ENCODE assay signal across 28 cellular contexts in the genomic region with DNA sequence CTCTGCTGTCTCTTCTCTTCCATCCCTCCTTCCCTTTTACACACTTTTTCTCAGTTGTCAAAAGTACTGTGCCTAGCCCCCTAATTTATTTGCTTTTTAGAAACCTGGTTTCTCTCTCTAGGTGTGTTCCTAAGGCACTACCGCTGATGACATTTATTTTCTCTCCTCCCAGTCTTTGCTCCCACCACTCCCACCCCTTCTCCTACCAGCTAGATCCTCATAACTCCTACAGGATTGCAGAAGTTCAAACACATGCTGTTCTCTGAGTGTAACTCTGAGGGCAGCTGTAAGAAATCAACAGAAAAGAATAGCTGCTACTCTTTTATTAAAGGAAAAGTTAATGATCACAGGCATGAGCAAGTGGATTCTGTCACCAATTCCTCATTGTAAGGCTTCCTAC. TPM values are rescaled to one million over a fixed set of nuclear protein-coding genes. Genes with fewer than 3 reads are reported as not detected.
"Had no signal": no experiment of that assay in that cellular context is flagged by ENCODE, and none has a peak within 500 bp of the region (broad histone marks: within the 10 kb centered on the region; RNA-seq: fewer than 3 reads in every experiment).

No MANE protein-coding gene starts in this region.

- H3K27me3 Mint-ChIP-seq: activated B cell treated with CpG ODN at 0.5 μM for 24 hours; activated CD4-positive, alpha-beta memory T cell treated with anti-CD3 and anti-CD28 coated beads for 36 hours had no signal

- H3K36me3 ChIP-seq: brain microvascular endothelial cell, SJCRH30 had no signal

- DNase-seq: activated B cell treated with CpG ODN at 0.5 μM for 24 hours; activated CD4-positive, alpha-beta memory T cell treated with anti-CD3 and anti-CD28 coated beads for 36 hours; activated CD4-positive, alpha-beta T cell treated with anti-CD3 and anti-CD28 coated beads for 4 hours; activated CD4-positive, alpha-beta T cell treated with anti-CD3 and anti-CD28 coated beads, Interleukin-2, amount 50 U/mL, for 1 hour; activated CD4-positive, CD25-positive, alpha-beta regulatory T cell treated with anti-CD3 and anti-CD28 coated beads, Interleukin-2, amount 50 U/mL, for 72 hours; activated CD8-positive, alpha-beta memory T cell treated with anti-CD3 and anti-CD28 coated beads, Interleukin-2, amount 50 U/mL, for 4 hours; activated effector memory CD4-positive, alpha-beta T cell treated with Interleukin-2 at 50 U/mL for 16 hours; activated naive CD4-positive, alpha-beta T cell; activated naive CD4-positive, alpha-beta T cell treated with anti-CD3 and anti-CD28 coated beads, Interleukin-2, amount 50 U/mL, for 16 hours; activated naive CD8-positive, alpha-beta T cell treated with anti-CD3 and anti-CD28 coated beads for 36 hours; activated T-cell treated with anti-CD3 and anti-CD28 coated beads for 4 hours; activated T-cell treated with anti-CD3 and anti-CD28 coated beads, Interleukin-2, amount 50 U/mL, for 4 hours; amniotic stem cell; aorta; brain microvascular endothelial cell; NCI-H1105; NCI-H1417 treated with DMSO at 0.1 percent for 48 hours; NCI-H2081 treated with DMSO at 0.1 percent for 48 hours; NCI-H226; NCI-H446 treated with DMSO at 0.1 percent for 48 hours; T-helper 1 cell; T-helper 2 cell; T-helper 9 cell had no signal

- H3K9me3 ChIP-seq: SJCRH30 had no signal

- H3K27ac Mint-ChIP-seq: activated B cell treated with CpG ODN at 0.5 μM for 24 hours; activated CD4-positive, alpha-beta memory T cell treated with anti-CD3 and anti-CD28 coated beads for 36 hours; activated naive CD8-positive, alpha-beta T cell treated with anti-CD3 and anti-CD28 coated beads for 36 hours had no signal

- H3K4me3 ChIP-seq: SJCRH30 had no signal

- H3K4me1 Mint-ChIP-seq: activated B cell treated with CpG ODN at 0.5 μM for 24 hours; activated naive CD8-positive, alpha-beta T cell treated with anti-CD3 and anti-CD28 coated beads for 36 hours had no signal

- H3K36me3 Mint-ChIP-seq: activated CD4-positive, alpha-beta memory T cell treated with anti-CD3 and anti-CD28 coated beads for 36 hours; activated naive CD8-positive, alpha-beta T cell treated with anti-CD3 and anti-CD28 coated beads for 36 hours had no signal

- H3K4me1 ChIP-seq: SJCRH30 had no signal

- H3K4me3 Mint-ChIP-seq: activated B cell treated with CpG ODN at 0.5 μM for 24 hours; activated CD4-positive, alpha-beta memory T cell treated with anti-CD3 and anti-CD28 coated beads for 36 hours; activated naive CD8-positive, alpha-beta T cell treated with anti-CD3 and anti-CD28 coated beads for 36 hours; activated T-cell treated with anti-CD3 and anti-CD28 coated beads, Interleukin-2, amount 50 U/mL, for 4 hours had no signal

- H3K9me3 Mint-ChIP-seq: activated B cell treated with CpG ODN at 0.5 μM for 24 hours; activated CD4-positive, alpha-beta memory T cell treated with anti-CD3 and anti-CD28 coated beads for 36 hours; activated naive CD8-positive, alpha-beta T cell treated with anti-CD3 and anti-CD28 coated beads for 36 hours had no signal

- H3K27ac ChIP-seq: brain microvascular endothelial cell, SJCRH30, VCaP had no signal

- H3K27me3 ChIP-seq: brain microvascular endothelial cell had no signal

- ATAC-seq: activated T-cell treated with anti-CD3 and anti-CD28 coated beads, Interleukin-2, amount 50 U/mL, for 4 hours; Panc1 had no signal

RNA-seq across cellular contexts. Expression of a gene that starts 22.3 kb away (rescaled TPM):
- total RNA-seq: activated B cell treated with CpG ODN at 0.5 μM for 24 hours; activated CD4-positive, alpha-beta memory T cell treated with anti-CD3 and anti-CD28 coated beads for 36 hours; activated naive CD8-positive, alpha-beta T cell treated with anti-CD3 and anti-CD28 coated beads for 36 hours; activated T-cell treated with anti-CD3 and anti-CD28 coated beads, Interleukin-2, amount 50 U/mL, for 4 hours; MCF 10A; RPMI7951; SJCRH30 had no signal
- polyA plus RNA-seq: aorta had no signal
